ENCODE assay signal across 8 cellular contexts in genomic region chr13:50529154-50529882, GRCh38.
A peak's percentile ranks its signal among the peaks of the same experiment; 100 is the strongest.
DNase-seq lines count a peak whose midpoint lies in the region; ATAC-seq and TF ChIP-seq lines count a peak whose summit lies in the region.

No MANE protein-coding gene starts in this region.

- DNase-seq in activated naive CD4-positive, alpha-beta T cell treated with anti-CD3 and anti-CD28 coated beads for 36 hours: peak; percentile 49
- no peak for DNase-seq in activated naive CD4-positive, alpha-beta T cell (lab: John Stamatoyannopoulos, UW)
- DNase-seq in NCI-H748 treated with DMSO at 0.1 percent for 48 hours (lab: John Stamatoyannopoulos, UW): peak; percentile 80
- peak; percentile 59 for DNase-seq in inferior parietal cortex (ENCODE audit: extremely low spot score)
- DNase-seq in cortex of kidney (lab: John Stamatoyannopoulos, UW): no peak

- H3K4me1 Mint-ChIP-seq in activated naive CD4-positive, alpha-beta T cell treated with anti-CD3 and anti-CD28 coated beads for 36 hours (ENCODE audit: low read depth): peaks cover 18% of the 10 kb centered on the region
- H3K4me1 Mint-ChIP-seq in brain: peaks cover 62% of the 10 kb centered on the region

- no peak overlapping the region for H3K27ac Mint-ChIP-seq in activated naive CD4-positive, alpha-beta T cell treated with anti-CD3 and anti-CD28 coated beads for 36 hours
- peak overlapping the region; percentile 83 to 98 (median 98) for H3K27ac Mint-ChIP-seq in brain

- H3K4me3 Mint-ChIP-seq in activated naive CD4-positive, alpha-beta T cell treated with anti-CD3 and anti-CD28 coated beads for 36 hours: no peak overlapping the region
- peak overlapping the region in 4 of 5 experiments; percentile 63 to 85 (median 79) for H3K4me3 Mint-ChIP-seq in brain

- H3K4me1 ChIP-seq in skeletal muscle tissue (ENCODE audit: control insufficient read depth in 3 of 3, insufficient read depth in 3 of 3, low read length in 3 of 3): peaks cover 24 to 38% (median 32%) of the 10 kb centered on the region in 3 donors

- peak overlapping the region; percentile 82 for H3K27ac ChIP-seq in skeletal muscle tissue (ENCODE audit: low read depth, low read length)

- CTCF ChIA-PET in activated naive CD4-positive, alpha-beta T cell treated with anti-CD3 and anti-CD28 coated beads for 36 hours (lab: Charles Lee): interaction anchor here (1.0 kb wide), 2 partner anchors 13 to 271 kb away, joined by 3 to 4 read pairs; no protein-coding TSS in a partner anchor

- intact Hi-C loops in activated naive CD4-positive, alpha-beta T cell treated with anti-CD3 and anti-CD28 coated beads for 36 hours (cut with micrococcal nuclease): loop anchor here (1.0 to 10.0 kb wide), 2 partner anchors 100 to 355 kb away; no protein-coding TSS in a partner anchor

- H3K36me3 ChIP-seq in skeletal muscle tissue (ENCODE audit: control insufficient read depth in 3 of 3, insufficient read depth in 3 of 3, low read length in 3 of 3): no peaks in the 10 kb centered on the region

- peak overlapping the region; percentile 18 to 68 (median 38) for H3K4me3 ChIP-seq in skeletal muscle tissue (ENCODE audit: low read length in 3 of 3)

- no peaks in the 10 kb centered on the region for H3K9me3 ChIP-seq in skeletal muscle tissue (ENCODE audit: control insufficient read depth in 3 of 3, low read length in 3 of 3)

- no peak for TF ChIP-seq CTCF in brain (conservative IDR thresholded peaks at IDR 0.05)

- peaks cover 13% of the 10 kb centered on the region for H3K27me3 Mint-ChIP-seq in activated naive CD4-positive, alpha-beta T cell treated with anti-CD3 and anti-CD28 coated beads for 36 hours (ENCODE audit: low read depth)
- peaks cover 4% of the 10 kb centered on the region for H3K27me3 Mint-ChIP-seq in brain

- no peaks in the 10 kb centered on the region for H3K36me3 Mint-ChIP-seq in activated naive CD4-positive, alpha-beta T cell treated with anti-CD3 and anti-CD28 coated beads for 36 hours (ENCODE audit: low read depth)
- peaks cover 6% of the 10 kb centered on the region for H3K36me3 Mint-ChIP-seq in brain

- H3K27me3 ChIP-seq in skeletal muscle tissue (ENCODE audit: control insufficient read depth in 3 of 3, insufficient read depth in 3 of 3, low read length in 3 of 3): no peaks in the 10 kb centered on the region

- no peaks in the 10 kb centered on the region for H3K9me3 Mint-ChIP-seq in activated naive CD4-positive, alpha-beta T cell treated with anti-CD3 and anti-CD28 coated beads for 36 hours
- peaks cover 5 to 28% (median 19%) of the 10 kb centered on the region in 5 experiments for H3K9me3 Mint-ChIP-seq in brain

- peak overlapping the region; percentile 43 to 69 (median 67) for H3K9ac ChIP-seq in skeletal muscle tissue (ENCODE audit: low read depth in 1 of 3, low read length in 3 of 3)

- no peak for ATAC-seq in HG03039 (IDR thresholded peaks at IDR 0.05; ENCODE audit: unreplicated experiment)

Comparison
In these comparisons a context has a peak if more than half of its experiments do, and no peak if none do; other contexts are left out.
1. DNase-seq: peak in activated naive CD4-positive, alpha-beta T cell treated with anti-CD3 and anti-CD28 coated beads for 36 hours (single experiment), NCI-H748 treated with DMSO at 0.1 percent for 48 hours (single experiment) and inferior parietal cortex (single experiment); none in activated naive CD4-positive, alpha-beta T cell (0 of 4) and cortex of kidney (single experiment).